1 cellular context compared by ENCODE assay signal in the genomic region with DNA sequence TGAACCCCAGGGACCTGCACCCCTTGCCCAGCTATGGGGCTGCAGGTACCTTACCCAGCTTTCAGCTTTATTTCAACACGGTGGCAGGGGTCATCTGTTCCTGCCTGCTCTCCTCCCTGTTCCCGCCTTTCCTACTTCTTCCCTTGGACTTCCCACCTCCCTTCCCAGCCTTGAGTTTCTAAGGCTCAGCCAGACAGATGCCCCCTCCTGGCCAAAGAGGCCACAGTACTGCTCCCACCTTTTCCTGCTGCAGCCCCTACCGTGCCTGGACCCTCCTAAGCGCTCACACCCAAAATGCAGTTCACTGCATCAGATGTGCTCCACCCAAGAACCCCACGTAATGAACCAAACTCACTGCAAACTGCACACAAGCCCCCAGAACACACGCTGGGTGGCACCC.
TF ChIP-seq lines count a peak whose summit lies in the region.

No MANE protein-coding gene starts in this region.

TF ChIP-seq in endothelial cell of umbilical vein, 7 proteins besides CTCF, POLR2A, EP300 and RAD21:
- TF ChIP-seq FOS (IDR thresholded peaks at IDR 0.05; ENCODE audit: borderline replicate concordance, insufficient read depth, low read length) (no peak), MYC (IDR thresholded peaks at IDR 0.05; ENCODE audit: low read depth, low read length) (no peak), JUN (IDR thresholded peaks at IDR 0.05; ENCODE audit: borderline replicate concordance, insufficient read depth, insufficient read length, low read depth) (no peak), POLR2AphosphoS5 (IDR thresholded peaks at IDR 0.05; ENCODE audit: insufficient read depth, low read depth, low read length) (no peak), GATA2 (IDR thresholded peaks at IDR 0.05; ENCODE audit: insufficient read depth, insufficient read length, low read depth, low read length) (no peak), EZH2 (IDR thresholded peaks at IDR 0.05; ENCODE audit: borderline replicate concordance, low read depth, low read length, severe bottlenecking) (no peak)
- TF ChIP-seq, protein P1, sequence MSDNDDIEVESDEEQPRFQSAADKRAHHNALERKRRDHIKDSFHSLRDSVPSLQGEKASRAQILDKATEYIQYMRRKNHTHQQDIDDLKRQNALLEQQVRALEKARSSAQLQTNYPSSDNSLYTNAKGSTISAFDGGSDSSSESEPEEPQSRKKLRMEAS (IDR thresholded peaks at IDR 0.05; ENCODE audit: insufficient read depth, insufficient read length), result no peak
